ENCODE assay signal across 9 cellular contexts in genomic region chr12:67068773-67069450, GRCh38.
DNase-seq lines count a peak whose midpoint lies in the region; FAIRE-seq and TF ChIP-seq lines count a peak whose summit lies in the region.
"Had no signal": no experiment of that assay in that cellular context is flagged by ENCODE, and none has a peak within 500 bp of the region (broad histone marks: within the 10 kb centered on the region; RNA-seq: fewer than 3 reads in every experiment).

No MANE protein-coding gene starts in this region.

- H3K18ac ChIP-seq in H1 (ENCODE audit: extremely low read depth, low read length): no peak overlapping the region; the same call in 1 of the 2 replicates

- no peak overlapping the region for H4K91ac ChIP-seq in H1 (replicated peaks; ENCODE audit: insufficient read length, low read length)

- H3K4me3 Mint-ChIP-seq in HFFc6: peak overlapping the region; percentile 86

- peak overlapping the region; percentile 9 to 66 (median 54); a peak in 4 of 7 replicates for H3K9ac ChIP-seq in H1 (replicated peaks in 1 of 4; ENCODE audit: extremely low read depth in 1 of 4, low read depth in 3 of 4, low read length in 3 of 4)

- TF ChIP-seq POLR2A in H1 (IDR thresholded peaks at IDR 0.05; ENCODE audit: control extremely low read depth in 1 of 2, low read depth in 2 of 2, low read length in 2 of 2): no peak
- no peak for TF ChIP-seq POLR2A in thyroid gland (IDR thresholded peaks at IDR 0.05)

- H4K8ac ChIP-seq in H1 (ENCODE audit: extremely low read depth, insufficient read depth, low read length): 0 out of 2 replicates have a peak overlapping the region, but pooled peaks have one; percentile 76

- DNase-seq in DMS79 treated with DMSO at 0.1 percent for 48 hours (lab: John Stamatoyannopoulos, UW) (peak; percentile 15), DMS79 (lab: John Stamatoyannopoulos, UW) (no peak), HFFc6 (no peak), NCI-H1105 treated with DMSO at 0.1 percent for 48 hours (lab: John Stamatoyannopoulos, UW) (peak; percentile 69), H1 (ENCODE audit: low read depth in 1 of 2, low spot score in 2 of 2) (peak; percentile 25 to 78), mucosa of gallbladder (ENCODE audit: low spot score) (peak; percentile 35), thyroid gland (peak; percentile 68 to 69)
- peak; percentile 51 for DNase-seq in activated CD4-positive, alpha-beta T cell treated with anti-CD3 and anti-CD28 coated beads, Interleukin-2, amount 50 U/mL, for 1 hour

- peaks cover 3 to 7% of the 10 kb centered on the region in 2 experiments for H4K20me1 ChIP-seq in H1 (replicated peaks in 1 of 2; ENCODE audit: control insufficient read depth in 1 of 2, insufficient read depth in 2 of 2, low read length in 2 of 2)

- peak overlapping the region; percentile 92 for H4K5ac ChIP-seq in H1 (ENCODE audit: insufficient read length, low read depth, low read length)

- no peak overlapping the region for H3K4ac ChIP-seq in H1 (replicated peaks; ENCODE audit: insufficient read length, low read depth, low read length)

- H3K27ac ChIP-seq in H1 (ENCODE audit: low read depth, low read length) (no peak overlapping the region), thyroid gland (peak overlapping the region; percentile 66 to 81 (median 76))

- no peak overlapping the region for H2BK15ac ChIP-seq in H1 (ENCODE audit: low read length)

- intact Hi-C loops in thyroid gland (cut with DNase I): no loop called here

- H3K36me3 ChIP-seq in H1 (ENCODE audit: control insufficient read depth in 2 of 4, insufficient read depth in 4 of 4, low read length in 3 of 4) (no peaks in the 10 kb centered on the region), thyroid gland (no peaks in the 10 kb centered on the region)

- H2AFZ ChIP-seq in H1 (ENCODE audit: low read length): 0 out of 2 replicates have a peak overlapping the region, but pooled peaks have one; percentile 52

- TF ChIP-seq RAD21 in H1 (IDR thresholded peaks at IDR 0.05 in 1 of 2, conservative IDR thresholded peaks at IDR 0.05 in 1 of 2; ENCODE audit: low read depth in 2 of 2, low read length in 2 of 2): no peak

- peak overlapping the region; percentile 59 to 86 (median 70) for H3K4me3 ChIP-seq in H1 (ENCODE audit: extremely low read depth in 1 of 4, insufficient read depth in 2 of 4, low read depth in 3 of 4, low read length in 4 of 4)
- peak overlapping the region in 2 of 3 donors; percentile 53 to 62 for H3K4me3 ChIP-seq in thyroid gland (replicated peaks in 1 of 3)

- FAIRE-seq in H1 (lab: Jason Lieb, UNC): no peak
- FAIRE-seq: islet of Langerhans had no signal

- H2BK12ac ChIP-seq in H1 (ENCODE audit: low read depth, low read length): no peak overlapping the region

- H3K27ac Mint-ChIP-seq in HFFc6: no peak overlapping the region

- WGBS in H1 (ENCODE audit: extremely low coverage in 1 of 2, insufficient coverage in 1 of 2, insufficient read length in 1 of 2, insufficient replicate concordance in 2 of 2, low coverage in 1 of 2, low lambda C conversion rate in 2 of 2, missing lambda C conversion rate in 1 of 2), 2 experiments: 2% methylated on average over 20 of the region's 81 CpGs; no CpG with 5 or more reads in 1 of the 2 experiments
- 0% methylated on average over 22 of the region's 81 CpGs; no CpG with 5 or more reads in 1 of the 2 donors for WGBS in thyroid gland, 2 donors

- H3K14ac ChIP-seq in H1 (ENCODE audit: insufficient read length): no peak overlapping the region

- TF ChIP-seq CTCF in HFFc6 (IDR thresholded peaks at IDR 0.05) (no peak), H1 (IDR thresholded peaks at IDR 0.05; ENCODE audit: control extremely low read depth in 1 of 3, insufficient read depth in 1 of 3, low read depth in 1 of 3, low read length in 3 of 3) (peak in 1 of 3 experiments; percentile 6; a peak in 1 of 4 replicates), thyroid gland (IDR thresholded peaks at IDR 0.05) (peak in 1 of 6 experiments; percentile 6)

- H2BK120ac ChIP-seq in H1 (replicated peaks; ENCODE audit: low read depth, low read length): no peak overlapping the region

- no peaks in the 10 kb centered on the region for H3K9me3 Mint-ChIP-seq in HFFc6

- TF ChIP-seq EP300 in H1 (IDR thresholded peaks at IDR 0.05; ENCODE audit: borderline replicate concordance in 1 of 2, low read depth in 2 of 2, low read length in 2 of 2): no peak

- H3K27me3 Mint-ChIP-seq in HFFc6 (ENCODE audit: insufficient read depth): peaks cover 19% of the 10 kb centered on the region

- H3K4me2 ChIP-seq in H1 (ENCODE audit: insufficient read depth in 1 of 2, low read depth in 2 of 2, low read length in 2 of 2): peak overlapping the region; percentile 78 to 100; a peak in 3 of 4 replicates

- POLR2A ChIA-PET in H1 (lab: Charles Lee; ENCODE audit: partially characterized antibody): interaction anchor here (0.9 to 1.7 kb wide), 6 partner anchors 10 to 200 kb away, joined by 3 to 11 read pairs (median 4); partner anchors contain the start of gene CAND1

- H3K79me2 ChIP-seq in H1 (ENCODE audit: control insufficient read depth in 1 of 2, insufficient read depth in 2 of 2, low read length in 2 of 2): peaks cover 0 to 18% of the 10 kb centered on the region in 2 experiments; a peak in 2 of 4 replicates

- H3K36me3 Mint-ChIP-seq in HFFc6 (ENCODE audit: low read depth): no peaks in the 10 kb centered on the region

- H3K56ac ChIP-seq in H1 (replicated peaks; ENCODE audit: insufficient read length, low read depth, low read length): peak overlapping the region; percentile 40

- CTCF ChIA-PET in H1 (lab: Charles Lee; ENCODE audit: partially characterized antibody): interaction anchor here (0.9 to 2.8 kb wide), 4 partner anchors 13 to 50 kb away, joined by 3 to 10 read pairs (median 7); no protein-coding TSS in a partner anchor

- H3K4me1 Mint-ChIP-seq in HFFc6 (ENCODE audit: low read depth): peaks cover 17% of the 10 kb centered on the region

- H3K4me1 ChIP-seq in H1 (replicated peaks in 1 of 4; ENCODE audit: control insufficient read depth in 3 of 4, insufficient read depth in 4 of 4, low read length in 3 of 4): peaks cover 4 to 10% (median 6%) of the 10 kb centered on the region in 4 experiments
- peaks cover 8 to 10% of the 10 kb centered on the region in 2 donors for H3K4me1 ChIP-seq in thyroid gland

- peaks cover 11% of the 10 kb centered on the region for H3K23me2 ChIP-seq in H1 (ENCODE audit: low read depth, low read length)

- no peak overlapping the region for H2BK5ac ChIP-seq in H1 (ENCODE audit: low read depth, low read length)

- no peaks in the 10 kb centered on the region for H3K9me3 ChIP-seq in H1 (ENCODE audit: insufficient read depth in 2 of 2, low read depth in 1 of 2, low read length in 1 of 2)
- H3K9me3 ChIP-seq in thyroid gland: no peaks in the 10 kb centered on the region

- peaks cover 5% of the 10 kb centered on the region; the same call in 1 of the 2 replicates for H3K79me1 ChIP-seq in H1 (ENCODE audit: low read depth, low read length)

- H3K27me3 ChIP-seq in H1 (replicated peaks in 1 of 4; ENCODE audit: control insufficient read depth in 3 of 4, extremely low read depth in 1 of 4, insufficient read depth in 3 of 4, low read length in 3 of 4) (no peaks in the 10 kb centered on the region; a peak in 2 of 7 replicates), thyroid gland (no peaks in the 10 kb centered on the region)

- no peak overlapping the region for H2AK5ac ChIP-seq in H1 (ENCODE audit: low read depth, low read length)

- no peak overlapping the region for H2BK20ac ChIP-seq in H1 (ENCODE audit: low read length)

- H3K23ac ChIP-seq in H1 (ENCODE audit: insufficient read length): no peak overlapping the region

TF ChIP-seq in H1, 55 proteins besides CTCF, POLR2A, EP300 and RAD21:
- no peak for TF ChIP-seq SP2 (IDR thresholded peaks at IDR 0.05; ENCODE audit: low read length)
- TF ChIP-seq ASH2L (IDR thresholded peaks at IDR 0.05; ENCODE audit: low read length): peak; percentile 81
- no peak for TF ChIP-seq CREB1 (IDR thresholded peaks at IDR 0.05)
- TF ChIP-seq EGR1 (IDR thresholded peaks at IDR 0.05; ENCODE audit: borderline replicate concordance, low read depth, low read length): peak; percentile 52; the same call in 1 of the 2 replicates
- no peak for TF ChIP-seq SAP30 (IDR thresholded peaks at IDR 0.05; ENCODE audit: insufficient read depth, insufficient replicate concordance, low read length)
- TF ChIP-seq GTF2F1 (IDR thresholded peaks at IDR 0.05; ENCODE audit: borderline replicate concordance, low read depth, low read length): no peak
- TF ChIP-seq TAF7 (optimal IDR thresholded peaks at IDR 0.05; ENCODE audit: borderline replicate concordance, low read depth, low read length): no peak
- no peak for TF ChIP-seq KDM5A (IDR thresholded peaks at IDR 0.05; ENCODE audit: low read length)
- TF ChIP-seq, protein P1, sequence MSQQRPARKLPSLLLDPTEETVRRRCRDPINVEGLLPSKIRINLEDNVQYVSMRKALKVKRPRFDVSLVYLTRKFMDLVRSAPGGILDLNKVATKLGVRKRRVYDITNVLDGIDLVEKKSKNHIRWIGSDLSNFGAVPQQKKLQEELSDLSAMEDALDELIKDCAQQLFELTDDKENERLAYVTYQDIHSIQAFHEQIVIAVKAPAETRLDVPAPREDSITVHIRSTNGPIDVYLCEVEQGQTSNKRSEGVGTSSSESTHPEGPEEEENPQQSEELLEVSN (IDR thresholded peaks at IDR 0.05): no peak
- TF ChIP-seq PHF8 (conservative IDR thresholded peaks at IDR 0.05; ENCODE audit: low read depth, low read length): no peak; the same call in 1 of the 2 replicates
- TF ChIP-seq NANOG (IDR thresholded peaks at IDR 0.05; ENCODE audit: insufficient read depth, low read depth, low read length, poor library complexity, severe bottlenecking): no peak
- no peak for TF ChIP-seq RXRA (IDR thresholded peaks at IDR 0.05; ENCODE audit: insufficient read depth, low read depth, low read length)
- TF ChIP-seq CEBPB (IDR thresholded peaks at IDR 0.05; ENCODE audit: low read depth, low read length): no peak
- TF ChIP-seq BCL11A (IDR thresholded peaks at IDR 0.05; ENCODE audit: low read depth in 2 of 2, low read length in 2 of 2): no peak
- no peak for TF ChIP-seq TEAD4 (IDR thresholded peaks at IDR 0.05; ENCODE audit: low read depth, low read length)
TF ChIP-seq in H1: peak in this region for 2.

Comparison
In these comparisons a context has a peak if more than half of its experiments do, and no peak if none do; other contexts are left out.
1. DNase-seq: peak in DMS79 treated with DMSO at 0.1 percent for 48 hours (single experiment), NCI-H1105 treated with DMSO at 0.1 percent for 48 hours (single experiment), activated CD4-positive, alpha-beta T cell treated with anti-CD3 and anti-CD28 coated beads, Interleukin-2, amount 50 U/mL, for 1 hour (single experiment), H1 (2 of 2), mucosa of gallbladder (single experiment) and thyroid gland (2 of 2); none in DMS79 (single experiment) and HFFc6 (single experiment).